Comparison of ENCODE assay signal across 8 cellular contexts in the genomic region with DNA sequence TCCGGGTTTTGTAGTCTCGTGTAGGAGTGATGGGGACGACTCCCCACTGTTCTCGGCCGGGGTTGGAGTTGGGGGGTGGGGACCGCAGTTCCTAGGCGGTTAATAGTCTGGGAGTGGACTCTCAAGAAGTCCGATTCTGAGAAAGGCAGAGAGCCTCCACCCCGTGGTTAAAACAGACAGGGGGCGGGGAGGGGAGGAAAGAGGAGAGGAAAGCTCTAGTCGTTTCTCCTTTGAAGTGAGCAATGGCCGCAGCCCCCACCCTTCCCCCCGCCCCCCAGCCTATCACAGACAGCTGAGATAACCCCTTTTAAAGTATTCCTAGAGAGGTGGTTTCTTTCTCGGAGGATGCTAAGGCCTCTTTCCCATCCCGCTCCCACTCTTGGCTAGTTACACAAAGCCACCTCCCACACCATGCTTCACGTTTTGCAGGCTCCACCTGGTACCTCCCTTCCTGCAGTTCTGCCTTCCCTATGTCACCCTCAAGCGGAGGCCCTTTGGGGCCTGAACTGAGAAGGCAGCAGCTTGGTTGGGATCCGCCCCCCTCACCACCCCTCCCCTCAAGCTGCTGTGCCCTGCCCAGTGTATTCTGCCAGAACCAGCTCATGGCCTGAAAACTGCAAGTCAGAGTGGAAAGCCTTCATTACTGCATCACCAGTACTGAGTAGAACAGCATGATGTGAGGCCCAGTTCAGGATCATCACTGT. TPM values are rescaled to one million over a fixed set of nuclear protein-coding genes. Genes with fewer than 3 reads are reported as not detected.
A peak's percentile ranks its signal among the peaks of the same experiment; 100 is the strongest.
DNase-seq lines count a peak whose midpoint lies in the region; ATAC-seq and TF ChIP-seq lines count a peak whose summit lies in the region.

No MANE protein-coding gene starts in this region.

- H3K36me3 ChIP-seq in CD8-positive, alpha-beta memory T cell (ENCODE audit: insufficient read depth, low read length): peaks cover 22% of the 10 kb centered on the region

- peak; percentile 21 to 70 (median 43) for DNase-seq in CD8-positive, alpha-beta memory T cell
- peak; percentile 74 for DNase-seq in LHCN-M2 (ENCODE audit: low read depth)
- DNase-seq in activated CD4-positive, alpha-beta T cell treated with anti-CD3 and anti-CD28 coated beads for 24 hours (ENCODE audit: low read depth in 2 of 2): peak; percentile 56 to 64
- peak in 7 of 10 donors; percentile 51 to 76 (median 63) for DNase-seq in dorsolateral prefrontal cortex
- DNase-seq in memory B cell (ENCODE audit: low spot score in 2 of 2): no peak
- DNase-seq in GM10266 (ENCODE audit: extremely low spot score): no peak

- CTCF ChIA-PET in CD8-positive, alpha-beta memory T cell (lab: Charles Lee): interaction anchor here (0.7 to 12.8 kb wide), 16 partner anchors 8 to 261 kb away, joined by 3 to 128 read pairs (median 6); partner anchors contain the start of genes C12orf57, COPS7A, RNU7-1 and SPSB2

- no peaks in the 10 kb centered on the region for H3K27me3 ChIP-seq in CD8-positive, alpha-beta memory T cell (ENCODE audit: insufficient read depth, low read length, poor library complexity, severe bottlenecking)
- H3K27me3 ChIP-seq in dorsolateral prefrontal cortex: no peaks in the 10 kb centered on the region

- no peaks in the 10 kb centered on the region for H3K9me3 ChIP-seq in CD8-positive, alpha-beta memory T cell (ENCODE audit: low read length)

- H3K36me3 Mint-ChIP-seq in CD8-positive, alpha-beta memory T cell: peaks cover 7 to 42% (median 8%) of the 10 kb centered on the region in 3 donors
- H3K36me3 Mint-ChIP-seq in memory B cell: peaks cover 14% of the 10 kb centered on the region
- H3K36me3 Mint-ChIP-seq in stimulated activated memory B cell treated with anti-CD40 and anti-IgM and Interleukin-4, amounts not matched to agents 10 μg/mL and 1 μg/mL and 100 μg/mL, for 72 hours: peaks cover 29% of the 10 kb centered on the region

- POLR2A ChIA-PET in CD8-positive, alpha-beta memory T cell (lab: Charles Lee): interaction anchor here (0.6 to 5.2 kb wide), 18 partner anchors 8 to 163 kb away, joined by 3 to 46 read pairs (median 8); partner anchors contain the start of genes C12orf57, COPS7A, ENO2 and P3H3

- TF ChIP-seq CTCF in dorsolateral prefrontal cortex (IDR thresholded peaks at IDR 0.05 in 54 of 56, conservative IDR thresholded peaks at IDR 0.05 in 2 of 56; ENCODE audit: low read depth in 1 of 56, partially characterized antibody in 56 of 56) (peak in 4 of 56 donors; percentile 0 to 13 (median 1)), GM10266 (IDR thresholded peaks at IDR 0.05; ENCODE audit: control insufficient read depth, insufficient read depth, low read depth, missing control alignments) (no peak)

- peak overlapping the region; percentile 86 to 99 (median 94) for H3K4me3 Mint-ChIP-seq in CD8-positive, alpha-beta memory T cell
- H3K4me3 Mint-ChIP-seq in memory B cell: peak overlapping the region; percentile 90
- peak overlapping the region; percentile 84 for H3K4me3 Mint-ChIP-seq in stimulated activated memory B cell treated with anti-CD40 and anti-IgM and Interleukin-4, amounts not matched to agents 10 μg/mL and 1 μg/mL and 100 μg/mL, for 72 hours

- H3K27me3 Mint-ChIP-seq in CD8-positive, alpha-beta memory T cell: no peaks in the 10 kb centered on the region
- no peaks in the 10 kb centered on the region for H3K27me3 Mint-ChIP-seq in memory B cell
- H3K27me3 Mint-ChIP-seq in stimulated activated memory B cell treated with anti-CD40 and anti-IgM and Interleukin-4, amounts not matched to agents 10 μg/mL and 1 μg/mL and 100 μg/mL, for 72 hours: no peaks in the 10 kb centered on the region

- no peak for ATAC-seq in memory B cell (ENCODE audit: low read depth)
- ATAC-seq in stimulated activated memory B cell treated with anti-CD40 and anti-IgM and Interleukin-4, amounts not matched to agents 10 μg/mL and 1 μg/mL and 100 μg/mL, for 72 hours: no peak
- ATAC-seq in HG02852 (IDR thresholded peaks at IDR 0.05; ENCODE audit: unreplicated experiment): no peak

- H3K27ac ChIP-seq in CD8-positive, alpha-beta memory T cell (ENCODE audit: low read depth, low read length): peak overlapping the region; percentile 13
- H3K27ac ChIP-seq in dorsolateral prefrontal cortex: peak overlapping the region in 58 of 59 donors; percentile 11 to 99 (median 93)

- H3K4me3 ChIP-seq in CD8-positive, alpha-beta memory T cell (ENCODE audit: low read length): peak overlapping the region; percentile 97
- peak overlapping the region; percentile 61 to 98 (median 79) for H3K4me3 ChIP-seq in dorsolateral prefrontal cortex

- H3K4me1 Mint-ChIP-seq in CD8-positive, alpha-beta memory T cell: peaks cover 20 to 41% (median 23%) of the 10 kb centered on the region in 3 donors
- peaks cover 20% of the 10 kb centered on the region for H3K4me1 Mint-ChIP-seq in memory B cell
- H3K4me1 Mint-ChIP-seq in stimulated activated memory B cell treated with anti-CD40 and anti-IgM and Interleukin-4, amounts not matched to agents 10 μg/mL and 1 μg/mL and 100 μg/mL, for 72 hours: peaks cover 51% of the 10 kb centered on the region

- peak overlapping the region; percentile 99 to 100 (median 100) for H3K27ac Mint-ChIP-seq in CD8-positive, alpha-beta memory T cell
- H3K27ac Mint-ChIP-seq in memory B cell: peak overlapping the region; percentile 84
- peak overlapping the region; percentile 82 for H3K27ac Mint-ChIP-seq in stimulated activated memory B cell treated with anti-CD40 and anti-IgM and Interleukin-4, amounts not matched to agents 10 μg/mL and 1 μg/mL and 100 μg/mL, for 72 hours

- H3K4me1 ChIP-seq in CD8-positive, alpha-beta memory T cell (ENCODE audit: insufficient read depth, low read length): peaks cover 18% of the 10 kb centered on the region

- H3K9me3 Mint-ChIP-seq in CD8-positive, alpha-beta memory T cell: no peaks in the 10 kb centered on the region
- H3K9me3 Mint-ChIP-seq in memory B cell: no peaks in the 10 kb centered on the region
- H3K9me3 Mint-ChIP-seq in stimulated activated memory B cell treated with anti-CD40 and anti-IgM and Interleukin-4, amounts not matched to agents 10 μg/mL and 1 μg/mL and 100 μg/mL, for 72 hours: no peaks in the 10 kb centered on the region

- intact Hi-C loops in dorsolateral prefrontal cortex (cut with DNase I): loop anchor here (1.0 to 2.0 kb wide), 2 partner anchors 14 to 38 kb away; partner anchors contain the start of gene TPI1 (in 2 of the 2)

RNA-seq across cellular contexts. Expression of gene USP5, which starts 0.9 kb away (rescaled TPM):
- total RNA-seq in CD8-positive, alpha-beta memory T cell: 100 to 1,000 TPM; 154 TPM
- 49.7 TPM for polyA plus RNA-seq in CD8-positive, alpha-beta memory T cell
- 119 and 127 TPM in 2 replicates for total RNA-seq in LHCN-M2 (2014; rRNA removed)
- 110 TPM for polyA plus RNA-seq in LHCN-M2 (2012)
- 100 to 1,000 TPM in 113 of 120 experiments, 10 to 100 TPM in 7; 77.3 to 191 (median 146) TPM for total RNA-seq in dorsolateral prefrontal cortex

RNA-seq across cellular contexts. Expression of gene CDCA3, which starts 1.7 kb away (rescaled TPM):
- 10 to 100 TPM; 35.9 to 37.6 TPM for total RNA-seq in CD8-positive, alpha-beta memory T cell
- 0.68 TPM for polyA plus RNA-seq in CD8-positive, alpha-beta memory T cell
- total RNA-seq in LHCN-M2 (2014; rRNA removed) (101 and 120 TPM in 2 replicates), dorsolateral prefrontal cortex (1 to 10 TPM in 109 of 120 experiments, under 1 TPM in 11; 0.58 to 4.1 (median 1.9) TPM)
- polyA plus RNA-seq in LHCN-M2 (2012): 89.4 TPM

RNA-seq across cellular contexts. Expression of gene GNB3, which starts 12.1 kb away (rescaled TPM):
- under 1 TPM; 0.48 to 0.78 TPM for total RNA-seq in CD8-positive, alpha-beta memory T cell
- polyA plus RNA-seq in CD8-positive, alpha-beta memory T cell: not detected
- total RNA-seq in LHCN-M2 (2014; rRNA removed) (2.6 and 2.8 TPM in 2 replicates), dorsolateral prefrontal cortex (10 to 100 TPM in 110 of 120 experiments, 1 to 10 TPM in 10; 6.0 to 46.0 (median 17.9) TPM)
- polyA plus RNA-seq in LHCN-M2 (2012): 1.2 TPM

RNA-seq across cellular contexts. Expression of gene TPI1, which starts 14.5 kb away (rescaled TPM):
- total RNA-seq in CD8-positive, alpha-beta memory T cell: 1,000 to 10,000 TPM; 1,331 to 1,374 TPM
- 613 TPM for polyA plus RNA-seq in CD8-positive, alpha-beta memory T cell
- total RNA-seq in LHCN-M2 (2014; rRNA removed): 2,020 and 2,623 TPM in 2 replicates
- polyA plus RNA-seq in LHCN-M2 (2012): 1,858 TPM
- 100 to 1,000 TPM; 261 to 851 (median 575) TPM for total RNA-seq in dorsolateral prefrontal cortex

RNA-seq across cellular contexts. Expression of gene SPSB2, which starts 20.3 kb away (rescaled TPM):
- total RNA-seq in CD8-positive, alpha-beta memory T cell: 1 to 10 TPM; 7.7 to 8.1 TPM
- 11.4 TPM for polyA plus RNA-seq in CD8-positive, alpha-beta memory T cell
- total RNA-seq in LHCN-M2 (2014; rRNA removed) (9.6 and 13.0 TPM in 2 replicates), dorsolateral prefrontal cortex (10 to 100 TPM in 3 of 120 experiments, 1 to 10 TPM in 117; 1.8 to 12.4 (median 5.6) TPM)
- 14.9 TPM for polyA plus RNA-seq in LHCN-M2 (2012)

Comparison
In these comparisons a context has a peak if more than half of its experiments do, and no peak if none do; other contexts are left out.
1. DNase-seq: peak in CD8-positive, alpha-beta memory T cell (5 of 5), LHCN-M2 (single experiment), activated CD4-positive, alpha-beta T cell treated with anti-CD3 and anti-CD28 coated beads for 24 hours (2 of 2) and dorsolateral prefrontal cortex (7 of 10); none in memory B cell (0 of 2) and GM10266 (single experiment).
2. RNA of gene CDCA3, which starts 1.7 kb away (total RNA-seq): 101 to 120 TPM in LHCN-M2 and 35.9 to 37.6 TPM in CD8-positive, alpha-beta memory T cell; 0.58 to 4.1 TPM in dorsolateral prefrontal cortex; every median in the first group is over 4 times any median in the second.
3. Peak in every context shown above with its lines, with median percentiles within 50 percentile points of each other: H3K27ac Mint-ChIP-seq and H3K4me3 Mint-ChIP-seq.